Comparison of ENCODE assay signal across 8 cellular contexts in the genomic region with DNA sequence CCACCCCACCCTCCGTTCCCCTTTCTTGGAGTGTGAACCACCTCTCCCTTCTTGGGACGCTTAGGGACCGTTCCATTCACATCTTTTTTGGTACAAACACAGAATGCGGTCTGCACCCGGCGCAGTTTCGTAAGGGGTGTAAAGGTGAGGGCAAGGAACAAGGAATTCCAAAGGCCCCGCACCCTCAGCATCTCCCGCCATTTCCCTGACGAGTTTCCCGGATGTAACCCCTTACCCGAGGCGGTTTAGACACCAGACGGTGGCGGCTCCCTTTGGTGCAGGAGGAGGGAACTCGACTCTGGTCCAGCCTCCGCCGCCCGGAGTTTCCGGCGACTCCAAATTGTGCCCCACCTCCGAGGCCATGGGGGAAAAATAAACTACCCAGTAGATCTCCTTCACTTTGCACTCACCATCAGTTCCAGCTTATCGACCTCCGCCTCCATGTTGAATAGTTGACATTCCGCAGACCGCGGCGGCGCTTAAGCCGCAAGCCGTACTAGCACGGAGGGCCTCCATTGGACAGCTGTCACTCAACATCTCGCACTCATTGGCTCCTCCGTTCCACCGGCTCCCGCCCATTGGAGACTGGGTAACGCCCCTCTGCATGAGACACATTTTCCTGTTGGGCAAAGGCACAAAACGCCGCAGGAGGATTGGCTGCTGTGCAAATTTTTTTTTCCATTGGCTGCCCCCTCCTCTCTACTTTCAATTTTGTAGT. TPM values are rescaled to one million over a fixed set of nuclear protein-coding genes. Genes with fewer than 3 reads are reported as not detected.
DNase-seq lines count a peak whose midpoint lies in the region; ATAC-seq, FAIRE-seq and TF ChIP-seq lines count a peak whose summit lies in the region.

A gene with protein sequence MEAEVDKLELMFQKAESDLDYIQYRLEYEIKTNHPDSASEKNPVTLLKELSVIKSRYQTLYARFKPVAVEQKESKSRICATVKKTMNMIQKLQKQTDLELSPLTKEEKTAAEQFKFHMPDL (minus strand): TSS at position 466 of the 718 bp plus-strand sequence. CDS start 23 bp downstream, at position 443.

- peak; percentile 99 for FAIRE-seq in HTR-8/SVneo (lab: Jason Lieb, UNC)

- WGBS in esophagus muscularis mucosa, result under 1% methylated on average over 24 of the region's 39 CpGs
- 0 to 1% (median 0%) methylated on average over 32 to 39 of the region's 39 CpGs for whole genome bisulfite sequencing in stomach, 5 donors

- ATAC-seq in GM21390 (IDR thresholded peaks at IDR 0.05; ENCODE audit: unreplicated experiment), result peak; percentile 76

- peak; percentile 92 for DNase-seq in COLO829 (ENCODE audit: low spot score)
- DNase-seq in HTR-8/SVneo (ENCODE audit: insufficient read length, low spot score), result peak; percentile 99
- DNase-seq in activated T-cell treated with anti-CD3 and anti-CD28 coated beads, Interleukin-2, amount 50 U/mL, for 24 hours, result peak; percentile 96
- peak; percentile 99 for DNase-seq in esophagus muscularis mucosa (ENCODE audit: extremely low spot score)
- peak; percentile 91 for DNase-seq in neural crest cell (ENCODE audit: low read depth, low spot score)
- peak; percentile 97 for DNase-seq in stomach

- H3K4me1 ChIP-seq in OCI-LY3 (ENCODE audit: low read length), result peaks cover 23% of the 10 kb centered on the region
- peaks cover 21 to 37% (median 31%) of the 10 kb centered on the region in 4 donors for H3K4me1 ChIP-seq in esophagus muscularis mucosa
- H3K4me1 ChIP-seq in stomach, result peaks cover 0 to 53% (median 30%) of the 10 kb centered on the region in 4 donors

- H3K4me2 ChIP-seq in OCI-LY3 (ENCODE audit: low read length), result peak within 1 kb of the TSS; percentile 81

- no peak for TF ChIP-seq CTCF in OCI-LY3 (IDR thresholded peaks at IDR 0.05; ENCODE audit: low read depth, low read length)
- peak in 1 of 3 experiments; percentile 24 for TF ChIP-seq CTCF in esophagus muscularis mucosa (IDR thresholded peaks at IDR 0.05)
- TF ChIP-seq CTCF in neural crest cell (conservative IDR thresholded peaks at IDR 0.05), result no peak
- no peak for TF ChIP-seq CTCF in stomach (IDR thresholded peaks at IDR 0.05)

- peak within 1 kb of the TSS; percentile 85 for H2AFZ ChIP-seq in OCI-LY3 (ENCODE audit: low read depth, low read length)

- H3K36me3 ChIP-seq in OCI-LY3 (replicated peaks; ENCODE audit: low read depth, low read length), result peaks cover 10% of the 10 kb centered on the region
- H3K36me3 ChIP-seq in esophagus muscularis mucosa, result no peaks in the 10 kb centered on the region
- no peaks in the 10 kb centered on the region for H3K36me3 ChIP-seq in stomach

- no peaks in the 10 kb centered on the region for H3K9me3 Mint-ChIP-seq in activated T-cell treated with anti-CD3 and anti-CD28 coated beads, Interleukin-2, amount 50 U/mL, for 24 hours
- H3K9me3 Mint-ChIP-seq in neural crest cell, result no peaks in the 10 kb centered on the region

- peak within 1 kb of the TSS; percentile 89 for H3K9ac ChIP-seq in OCI-LY3 (ENCODE audit: low read length)

- H3K4me1 Mint-ChIP-seq in activated T-cell treated with anti-CD3 and anti-CD28 coated beads, Interleukin-2, amount 50 U/mL, for 24 hours (ENCODE audit: low read depth), result peaks cover 38% of the 10 kb centered on the region
- peaks cover 61% of the 10 kb centered on the region for H3K4me1 Mint-ChIP-seq in neural crest cell

- no peak within 1 kb of the TSS for H3K4me3 Mint-ChIP-seq in activated T-cell treated with anti-CD3 and anti-CD28 coated beads, Interleukin-2, amount 50 U/mL, for 24 hours
- no peak within 1 kb of the TSS for H3K4me3 Mint-ChIP-seq in neural crest cell

- H3K27me3 ChIP-seq in OCI-LY3 (ENCODE audit: low read depth, low read length) (no peaks in the 10 kb centered on the region), esophagus muscularis mucosa (no peaks in the 10 kb centered on the region), stomach (no peaks in the 10 kb centered on the region)

- intact Hi-C loops in esophagus muscularis mucosa (cut with DNase I), result loop anchor here (5.0 to 10.0 kb wide), 3 partner anchors 43 to 640 kb away; partner anchors contain the start of genes MTMR4 and SMG8
- intact Hi-C loops in stomach (cut with DNase I; ENCODE audit: low total_unique reads), result no loop called here

- TF ChIP-seq EP300 in esophagus muscularis mucosa (IDR thresholded peaks at IDR 0.05), result no peak
- TF ChIP-seq EP300 in stomach (IDR thresholded peaks at IDR 0.05), result no peak

- 0 out of 2 replicates have a peak, but pooled peaks cover 4% of the 10 kb centered on the region for H4K20me1 ChIP-seq in OCI-LY3 (ENCODE audit: insufficient read depth, low read length)

- H3K79me2 ChIP-seq in OCI-LY3 (ENCODE audit: low read length), result peaks cover 92% of the 10 kb centered on the region

- H3K9me3 ChIP-seq in OCI-LY3 (ENCODE audit: insufficient read depth, low read length) (no peaks in the 10 kb centered on the region), esophagus muscularis mucosa (no peaks in the 10 kb centered on the region), stomach (no peaks in the 10 kb centered on the region)

- H3K4me3 ChIP-seq in OCI-LY3 (ENCODE audit: low read length), result peak within 1 kb of the TSS; percentile 95
- H3K4me3 ChIP-seq in esophagus muscularis mucosa, result peak within 1 kb of the TSS; percentile 66 to 77 (median 74)
- peak within 1 kb of the TSS; percentile 72 to 92 (median 76) for H3K4me3 ChIP-seq in stomach

- H3K27ac ChIP-seq in OCI-LY3 (ENCODE audit: low read length), result peak within 1 kb of the TSS; percentile 74
- peak within 1 kb of the TSS; percentile 80 to 92 (median 86) for H3K27ac ChIP-seq in esophagus muscularis mucosa (replicated peaks in 1 of 4)
- H3K27ac ChIP-seq in stomach, result peak within 1 kb of the TSS; percentile 79 to 90 (median 87)

- no peak for TF ChIP-seq POLR2A in esophagus muscularis mucosa (IDR thresholded peaks at IDR 0.05; ENCODE audit: low read depth)
- TF ChIP-seq POLR2A in stomach (IDR thresholded peaks at IDR 0.05), result no peak

- no peak within 1 kb of the TSS for H3K27ac Mint-ChIP-seq in activated T-cell treated with anti-CD3 and anti-CD28 coated beads, Interleukin-2, amount 50 U/mL, for 24 hours
- H3K27ac Mint-ChIP-seq in neural crest cell (ENCODE audit: unreplicated experiment), result no peak within 1 kb of the TSS

- no peaks in the 10 kb centered on the region for H3K27me3 Mint-ChIP-seq in activated T-cell treated with anti-CD3 and anti-CD28 coated beads, Interleukin-2, amount 50 U/mL, for 24 hours
- H3K27me3 Mint-ChIP-seq in neural crest cell (ENCODE audit: low read depth), result no peaks in the 10 kb centered on the region

- H3K36me3 Mint-ChIP-seq in activated T-cell treated with anti-CD3 and anti-CD28 coated beads, Interleukin-2, amount 50 U/mL, for 24 hours (ENCODE audit: low read depth), result peaks cover 10% of the 10 kb centered on the region
- H3K36me3 Mint-ChIP-seq in neural crest cell (ENCODE audit: low read depth), result no peaks in the 10 kb centered on the region

RNA-seq across cellular contexts. Expression of the gene that starts here (rescaled TPM):
- total RNA-seq in esophagus muscularis mucosa (10 to 100 TPM; 33.0 to 61.9 (median 35.6) TPM), neural crest cell (119 and 128 TPM in 2 replicates), stomach (10 to 100 TPM in 2 of 5 donors, 1 to 10 TPM in 2, not detected in 1; 7.6 to 72.1 (median 22.4) TPM)
- polyA plus RNA-seq in stomach, result 10 to 100 TPM; 29.8 to 53.0 (median 34.5) TPM

Comparison
In these comparisons a context has a peak if more than half of its experiments do, and no peak if none do; other contexts are left out.
1. Peak in every context shown above with its lines: DNase-seq, ATAC-seq, H3K4me3 ChIP-seq and H3K27ac ChIP-seq.